ENCODE assay signal across 9 cellular contexts in the genomic region with DNA sequence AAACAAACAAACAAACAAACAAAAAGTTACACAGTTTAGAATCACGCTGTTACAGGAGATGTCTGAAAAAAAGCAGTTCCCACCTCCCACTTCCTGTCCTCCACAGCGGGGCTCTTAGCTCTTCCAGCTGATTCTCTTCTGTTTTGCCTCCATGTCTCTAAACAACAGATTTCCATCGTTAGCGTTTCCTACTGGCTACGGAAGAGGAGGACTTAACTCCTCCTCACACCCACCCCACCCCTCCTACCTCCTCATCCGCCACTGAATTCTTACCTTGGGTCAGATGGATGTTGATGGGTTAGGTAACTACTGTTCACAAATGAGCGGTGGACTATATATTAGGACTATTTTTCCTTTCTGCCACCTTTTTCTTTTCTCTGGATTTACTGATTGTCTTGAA. TPM values are rescaled to one million over a fixed set of nuclear protein-coding genes. Genes with fewer than 3 reads are reported as not detected.
A peak's percentile ranks its signal among the peaks of the same experiment; 100 is the strongest.
DNase-seq lines count a peak whose midpoint lies in the region; ATAC-seq and TF ChIP-seq lines count a peak whose summit lies in the region.
"Had no signal": no experiment of that assay in that cellular context is flagged by ENCODE, and none has a peak within 500 bp of the region (broad histone marks: within the 10 kb centered on the region; RNA-seq: fewer than 3 reads in every experiment).

No MANE protein-coding gene starts in this region.

- H3K4me3 Mint-ChIP-seq in WTC11: peak overlapping the region; percentile 73

- peaks cover 6% of the 10 kb centered on the region; the same call in 1 of the 2 replicates for H3K4me1 ChIP-seq in iPS-20b (ENCODE audit: insufficient read depth, low read length)
- H3K4me1 ChIP-seq in adrenal gland (replicated peaks in 1 of 2): peaks cover 4 to 8% of the 10 kb centered on the region in 2 donors

- no peak for TF ChIP-seq CTCF in C4-2B (conservative IDR thresholded peaks at IDR 0.05)
- TF ChIP-seq CTCF in WTC11 (IDR thresholded peaks at IDR 0.05): no peak
- TF ChIP-seq CTCF in adrenal gland (IDR thresholded peaks at IDR 0.05): no peak

- in situ Hi-C loops in ACHN (cut with HindIII; ENCODE audit: low pct_ligation_motif_present, low pct_unique_long_range_greater_than_20kb, low sequenced_read_pairs): no loop called here

- H3K4me3 ChIP-seq in iPS-20b (ENCODE audit: low read length) (peak overlapping the region; percentile 67), adrenal gland (no peak overlapping the region)

- intact Hi-C loops in adrenal gland (cut with DNase I): loop anchor here (5.0 to 10.0 kb wide), 3 partner anchors 58 to 180 kb away; a partner anchor contains a TSS

- 37 to 55% (median 46%) methylated on average over 7 of the region's 7 CpGs for WGBS in adrenal gland, 4 donors

- TF ChIP-seq POLR2A in adrenal gland (IDR thresholded peaks at IDR 0.05): no peak

- H3K4me1 Mint-ChIP-seq in WTC11: peaks cover 14% of the 10 kb centered on the region

- H3K9me3 ChIP-seq in iPS-20b (ENCODE audit: insufficient read depth, low read depth, low read length): no peaks in the 10 kb centered on the region
- no peaks in the 10 kb centered on the region for H3K9me3 ChIP-seq in adrenal gland (replicated peaks in 1 of 3)

- H3K27me3 ChIP-seq in iPS-20b (ENCODE audit: insufficient read depth, low read length) (peaks cover 33% of the 10 kb centered on the region), adrenal gland (peaks cover 6% of the 10 kb centered on the region)

- peaks cover 6% of the 10 kb centered on the region for H3K9me3 Mint-ChIP-seq in WTC11

- peak; percentile 6 for DNase-seq in EH (ENCODE audit: low read depth)
- DNase-seq in WTC11 (ENCODE audit: low spot score): no peak
- DNase-seq in NCI-H446 treated with DMSO at 0.1 percent for 48 hours (lab: John Stamatoyannopoulos, UW): no peak
- DNase-seq in adrenal gland: no peak
- DNase-seq in ACHN: no peak
- DNase-seq: NCI-H1694 treated with DMSO at 0.1 percent for 48 hours, nucleus accumbens had no signal

- peaks cover 23% of the 10 kb centered on the region for H3K27me3 Mint-ChIP-seq in WTC11 (ENCODE audit: low read depth)

- H3K27ac ChIP-seq in C4-2B: peak overlapping the region; percentile 20
- H3K27ac ChIP-seq in iPS-20b (ENCODE audit: low read length): no peak overlapping the region
- H3K27ac ChIP-seq in adrenal gland: no peak overlapping the region

- CTCF ChIA-PET in WTC11 (lab: Charles Lee): interaction anchor here (0.6 to 2.7 kb wide), 23 partner anchors 10 to 1550 kb away, joined by 3 to 39 read pairs (median 5); a partner anchor contains a TSS

- H3K36me3 Mint-ChIP-seq in WTC11: no peaks in the 10 kb centered on the region

- POLR2A ChIA-PET in WTC11 (lab: Charles Lee): interaction anchor here (0.6 to 1.2 kb wide), 7 partner anchors 28 to 549 kb away, joined by 3 to 9 read pairs (median 3); a partner anchor contains a TSS

- no peaks in the 10 kb centered on the region for H3K36me3 ChIP-seq in iPS-20b (ENCODE audit: insufficient read depth, low read depth, low read length)
- no peaks in the 10 kb centered on the region for H3K36me3 ChIP-seq in adrenal gland (replicated peaks in 1 of 2)

- peak overlapping the region; percentile 95 for H3K27ac Mint-ChIP-seq in WTC11

- peak; percentile 71 for ATAC-seq in WTC11

- H3K9ac ChIP-seq in iPS-20b (ENCODE audit: low read depth, low read length): peak overlapping the region; percentile 70; the same call in 1 of the 2 replicates

TF ChIP-seq in WTC11, 78 proteins besides CTCF, POLR2A, EP300 and RAD21:
- 0 out of 2 replicates have a peak, but pooled peaks have one; percentile 53 for TF ChIP-seq ZNF317 (CRISPR knock-in tag; IDR thresholded peaks at IDR 0.05; ENCODE audit: borderline replicate concordance, low read depth)
- TF ChIP-seq, protein P1, sequence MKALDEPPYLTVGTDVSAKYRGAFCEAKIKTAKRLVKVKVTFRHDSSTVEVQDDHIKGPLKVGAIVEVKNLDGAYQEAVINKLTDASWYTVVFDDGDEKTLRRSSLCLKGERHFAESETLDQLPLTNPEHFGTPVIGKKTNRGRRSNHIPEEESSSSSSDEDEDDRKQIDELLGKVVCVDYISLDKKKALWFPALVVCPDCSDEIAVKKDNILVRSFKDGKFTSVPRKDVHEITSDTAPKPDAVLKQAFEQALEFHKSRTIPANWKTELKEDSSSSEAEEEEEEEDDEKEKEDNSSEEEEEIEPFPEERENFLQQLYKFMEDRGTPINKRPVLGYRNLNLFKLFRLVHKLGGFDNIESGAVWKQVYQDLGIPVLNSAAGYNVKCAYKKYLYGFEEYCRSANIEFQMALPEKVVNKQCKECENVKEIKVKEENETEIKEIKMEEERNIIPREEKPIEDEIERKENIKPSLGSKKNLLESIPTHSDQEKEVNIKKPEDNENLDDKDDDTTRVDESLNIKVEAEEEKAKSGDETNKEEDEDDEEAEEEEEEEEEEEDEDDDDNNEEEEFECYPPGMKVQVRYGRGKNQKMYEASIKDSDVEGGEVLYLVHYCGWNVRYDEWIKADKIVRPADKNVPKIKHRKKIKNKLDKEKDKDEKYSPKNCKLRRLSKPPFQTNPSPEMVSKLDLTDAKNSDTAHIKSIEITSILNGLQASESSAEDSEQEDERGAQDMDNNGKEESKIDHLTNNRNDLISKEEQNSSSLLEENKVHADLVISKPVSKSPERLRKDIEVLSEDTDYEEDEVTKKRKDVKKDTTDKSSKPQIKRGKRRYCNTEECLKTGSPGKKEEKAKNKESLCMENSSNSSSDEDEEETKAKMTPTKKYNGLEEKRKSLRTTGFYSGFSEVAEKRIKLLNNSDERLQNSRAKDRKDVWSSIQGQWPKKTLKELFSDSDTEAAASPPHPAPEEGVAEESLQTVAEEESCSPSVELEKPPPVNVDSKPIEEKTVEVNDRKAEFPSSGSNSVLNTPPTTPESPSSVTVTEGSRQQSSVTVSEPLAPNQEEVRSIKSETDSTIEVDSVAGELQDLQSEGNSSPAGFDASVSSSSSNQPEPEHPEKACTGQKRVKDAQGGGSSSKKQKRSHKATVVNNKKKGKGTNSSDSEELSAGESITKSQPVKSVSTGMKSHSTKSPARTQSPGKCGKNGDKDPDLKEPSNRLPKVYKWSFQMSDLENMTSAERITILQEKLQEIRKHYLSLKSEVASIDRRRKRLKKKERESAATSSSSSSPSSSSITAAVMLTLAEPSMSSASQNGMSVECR (CRISPR knock-in tag; IDR thresholded peaks at IDR 0.05; ENCODE audit: borderline replicate concordance): no peak

RNA-seq across cellular contexts. Expression of a gene that starts 36.8 kb away (rescaled TPM):
- total RNA-seq in WTC11 (2021) (31.2 to 38.3 TPM (median 33.5 TPM) in 3 replicates), adrenal gland (10 to 100 TPM; 33.3 to 68.7 (median 48.6) TPM)
- polyA plus RNA-seq in adrenal gland: 100 to 1,000 TPM in 1 of 3 donors, 10 to 100 TPM in 2; 22.5 to 127 (median 38.0) TPM

RNA-seq across cellular contexts. Expression of a gene that starts 56.4 kb away (rescaled TPM):
- total RNA-seq in WTC11 (2021): 5.8 to 9.0 TPM (median 5.9 TPM) in 3 replicates
- 100 to 1,000 TPM in 5 of 8 donors, 10 to 100 TPM in 3; 62.7 to 147 (median 105) TPM for total RNA-seq in adrenal gland
- 100 to 1,000 TPM in 2 of 3 donors, 10 to 100 TPM in 1; 46.4 to 194 (median 147) TPM for polyA plus RNA-seq in adrenal gland
